ENCODE assay signal across 16 cellular contexts in the genomic region with DNA sequence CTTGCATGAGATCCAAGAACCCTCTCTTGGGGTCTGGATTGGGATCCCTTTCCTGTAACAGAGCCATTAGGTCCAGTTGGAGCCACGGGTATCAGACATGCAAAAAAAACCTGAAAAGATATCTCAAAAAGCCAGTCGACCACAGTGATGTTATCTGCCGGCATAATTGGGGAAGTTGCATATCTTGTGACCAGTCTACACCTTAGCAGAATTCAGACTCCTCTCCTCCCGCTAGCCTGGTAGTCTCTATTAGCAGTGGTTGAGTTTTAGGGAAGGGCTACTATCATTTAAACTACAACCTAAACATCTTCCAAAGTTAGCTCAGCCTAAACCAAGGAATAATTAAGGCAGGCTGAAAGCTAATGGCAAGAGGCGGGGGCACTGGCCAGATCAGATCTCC. TPM values are rescaled to one million over a fixed set of nuclear protein-coding genes. Genes with fewer than 3 reads are reported as not detected.
A peak's percentile ranks its signal among the peaks of the same experiment; 100 is the strongest.
DNase-seq lines count a peak whose midpoint lies in the region; ATAC-seq, FAIRE-seq and TF ChIP-seq lines count a peak whose summit lies in the region.
"Had no signal": no experiment of that assay in that cellular context is flagged by ENCODE, and none has a peak within 500 bp of the region (broad histone marks: within the 10 kb centered on the region; RNA-seq: fewer than 3 reads in every experiment).

No MANE protein-coding gene starts in this region.

- H3K36me3 ChIP-seq in K562 (ENCODE audit: control insufficient read depth, insufficient read depth, low read length) (no peaks in the 10 kb centered on the region), Caco-2 (ENCODE audit: control insufficient read depth, insufficient read depth, low read length) (no peaks in the 10 kb centered on the region)

- no peak overlapping the region for H3K4me2 ChIP-seq in K562 (ENCODE audit: insufficient read depth, low read length)
- H3K4me2 ChIP-seq: A549, GM23338 had no signal

- H3K4me1 Mint-ChIP-seq in Caco-2 (ENCODE audit: low read depth, unreplicated experiment): peaks cover 8% of the 10 kb centered on the region

- no peaks in the 10 kb centered on the region for H3K9me3 Mint-ChIP-seq in Caco-2 (ENCODE audit: unreplicated experiment)

- no peaks in the 10 kb centered on the region; a peak in 2 of 5 replicates for H3K27me3 ChIP-seq in K562 (ENCODE audit: control insufficient read depth in 2 of 2, insufficient read depth in 2 of 2, low read length in 2 of 2)
- no peaks in the 10 kb centered on the region for H3K27me3 ChIP-seq in Caco-2 (replicated peaks; ENCODE audit: control insufficient read depth, insufficient read depth, low read length)

- H3K9me3 ChIP-seq in K562 (replicated peaks; ENCODE audit: control insufficient read depth, insufficient read depth, low read depth, low read length) (no peaks in the 10 kb centered on the region), Caco-2 (no peaks in the 10 kb centered on the region)
- H3K9me3 ChIP-seq: A549 had no signal

- 0 out of 4 replicates have a peak overlapping the region, but pooled peaks of 1 of the 2 experiments have one; percentile 23 for H3K9ac ChIP-seq in K562 (ENCODE audit: insufficient read depth in 1 of 2, low read depth in 2 of 2, low read length in 2 of 2)

- TF ChIP-seq CTCF in NB4 (IDR thresholded peaks at IDR 0.05; ENCODE audit: low read depth, low read length) (no peak), K562 (IDR thresholded peaks at IDR 0.05 in 2 of 3, conservative IDR thresholded peaks at IDR 0.05 in 1 of 3; ENCODE audit: insufficient read depth in 2 of 3, low read depth in 1 of 3, low read length in 3 of 3) (no peak), Caco-2 (IDR thresholded peaks at IDR 0.05; ENCODE audit: insufficient read depth in 1 of 2, low read depth in 1 of 2, low read length in 1 of 2, severe bottlenecking in 1 of 2, unreplicated experiment in 1 of 2) (no peak)

- H2AFZ ChIP-seq in K562 (ENCODE audit: low read depth, low read length): no peak overlapping the region
- H2AFZ ChIP-seq: GM23338 had no signal

- FAIRE-seq in K562 (lab: Jason Lieb, UNC): no peak
- FAIRE-seq: A549, GM12891, HepG2 had no signal

- H3K36me3 Mint-ChIP-seq in Caco-2 (ENCODE audit: insufficient read depth, unreplicated experiment): no peaks in the 10 kb centered on the region
- H3K36me3 Mint-ChIP-seq: CD14-positive monocyte had no signal

- POLR2A ChIA-PET in K562 (lab: Yijun Ruan, JAX): interaction anchor here (0.6 to 1.1 kb wide), 2 partner anchors 12 to 1433 kb away, joined by 3 read pairs; no protein-coding TSS in a partner anchor
- POLR2A ChIA-PET in Caco-2 (lab: Charles Lee): no interaction called here

- no peak for TF ChIP-seq RAD21 in K562 (CRISPR knock-in tag; conservative IDR thresholded peaks at IDR 0.05 in 1 of 2, IDR thresholded peaks at IDR 0.05 in 1 of 2)

- intact Hi-C loops in K562 (cut with micrococcal nuclease) (no loop called here), Caco-2 (cut with micrococcal nuclease; ENCODE audit: unreplicated experiment) (no loop called here)

- in situ Hi-C loops in K562 (cut with MboI): no loop called here

- H3K9me1 ChIP-seq in K562 (ENCODE audit: control insufficient read depth, insufficient read depth, low read length): no peaks in the 10 kb centered on the region

- H3K4me3 Mint-ChIP-seq in Caco-2 (ENCODE audit: unreplicated experiment): no peak overlapping the region
- H3K4me3 Mint-ChIP-seq: CD14-positive monocyte; CD8-positive, alpha-beta T cell; GM23338 had no signal

- 8% methylated on average over 5 of the region's 5 CpGs for WGBS in K562 (ENCODE audit: insufficient coverage, low coverage, missing lambda C conversion rate)

- H3K4me3 ChIP-seq in NB4 (ENCODE audit: low read depth, low read length): no peak overlapping the region
- no peak overlapping the region for H3K4me3 ChIP-seq in K562
- no peak overlapping the region for H3K4me3 ChIP-seq in Caco-2 (ENCODE audit: low read depth, low read length)
- H3K4me3 ChIP-seq: A549, GM23338 had no signal

- CTCF ChIA-PET in K562 (lab: Yijun Ruan, JAX; ENCODE audit: low intra/inter-chr PET ratio): no interaction called here
- CTCF ChIA-PET in Caco-2 (lab: Charles Lee): no interaction called here

- no peaks in the 10 kb centered on the region for H3K79me2 ChIP-seq in K562 (ENCODE audit: control insufficient read depth, insufficient read depth, low read length)

- DNase-seq in Kasumi-1 (lab: John Stamatoyannopoulos, UW) (peak; percentile 17 to 35), NB4 (ENCODE audit: low read depth) (peak; percentile 55), K562 (ENCODE audit: extremely low read depth in 1 of 4, low spot score in 3 of 4) (peak in 1 of 4 experiments; percentile 44), mesenteric fat pad (ENCODE audit: low spot score) (no peak), Caco-2 (no peak)
- DNase-seq in stimulated activated CD4-positive, alpha-beta T cell treated with anti-CD3 and anti-CD28 coated beads, Interleukin-2, amount 100 ng/mL, for 48 hours: no peak
- DNase-seq: CD8-positive, alpha-beta T cell; COR-L47; DMS53; H7 had no signal

- no peak overlapping the region for H3K27ac Mint-ChIP-seq in Caco-2 (ENCODE audit: unreplicated experiment)
- H3K27ac Mint-ChIP-seq: CD8-positive, alpha-beta T cell; GM23338 had no signal

- BruUV-seq in K562 (replicated peaks; lab: Mats Ljungman, UMichigan) (no TSS peak), Caco-2 (replicated peaks; lab: Mats Ljungman, UMichigan) (no TSS peak)

- no peaks in the 10 kb centered on the region for H4K20me1 ChIP-seq in K562 (replicated peaks; ENCODE audit: control insufficient read depth, insufficient read depth, low read length)

- H3K27ac ChIP-seq in K562 (ENCODE audit: extremely low read depth, low read depth, low read length): no peak overlapping the region
- H3K27ac ChIP-seq: A549 had no signal

- peaks cover 5% of the 10 kb centered on the region for H3K27me3 Mint-ChIP-seq in Caco-2 (ENCODE audit: insufficient read depth, unreplicated experiment)

- peak; percentile 75; the same call in 1 of the 2 replicates for TF ChIP-seq EP300 in K562 (IDR thresholded peaks at IDR 0.05; ENCODE audit: low read length)

- ATAC-seq in K562 (peak; percentile 74), HG03442 (IDR thresholded peaks at IDR 0.05; ENCODE audit: unreplicated experiment) (no peak)
- ATAC-seq: A549; CD8-positive, alpha-beta T cell; HepG2 had no signal

- H3K4me1 ChIP-seq in K562 (replicated peaks in 1 of 2; ENCODE audit: control insufficient read depth in 2 of 2, insufficient read depth in 2 of 2, low read length in 2 of 2): peaks cover 6 to 9% of the 10 kb centered on the region in 2 experiments; a peak in 4 of 5 replicates
- H3K4me1 ChIP-seq in Caco-2: peaks cover 26% of the 10 kb centered on the region
- H3K4me1 ChIP-seq: A549 had no signal

- TF ChIP-seq POLR2A in NB4 (IDR thresholded peaks at IDR 0.05; ENCODE audit: extremely low read depth, insufficient read length) (no peak), K562 (conservative IDR thresholded peaks at IDR 0.05) (no peak)

TF ChIP-seq in K562, 482 proteins besides CTCF, POLR2A, EP300 and RAD21 (continues in another document):
- TF ChIP-seq POLR2AphosphoS5 (IDR thresholded peaks at IDR 0.05; ENCODE audit: control insufficient read depth, insufficient read depth, low read depth, low read length): no peak
- no peak for TF ChIP-seq LCOR (CRISPR knock-in tag; IDR thresholded peaks at IDR 0.05)
- no peak for TF ChIP-seq ETS2 (tag; IDR thresholded peaks at IDR 0.05; ENCODE audit: borderline replicate concordance, poor library complexity, severe bottlenecking)
- no peak for TF ChIP-seq GTF2A2 (tag; IDR thresholded peaks at IDR 0.05)
- TF ChIP-seq LEF1 (IDR thresholded peaks at IDR 0.05): no peak
- no peak for TF ChIP-seq CSDE1 (IDR thresholded peaks at IDR 0.05)
- no peak for TF ChIP-seq NELFE (IDR thresholded peaks at IDR 0.05; ENCODE audit: insufficient read depth, insufficient read length)
- no peak for TF ChIP-seq ZNF444 (CRISPR knock-in tag; IDR thresholded peaks at IDR 0.05)
- TF ChIP-seq, protein P1, sequence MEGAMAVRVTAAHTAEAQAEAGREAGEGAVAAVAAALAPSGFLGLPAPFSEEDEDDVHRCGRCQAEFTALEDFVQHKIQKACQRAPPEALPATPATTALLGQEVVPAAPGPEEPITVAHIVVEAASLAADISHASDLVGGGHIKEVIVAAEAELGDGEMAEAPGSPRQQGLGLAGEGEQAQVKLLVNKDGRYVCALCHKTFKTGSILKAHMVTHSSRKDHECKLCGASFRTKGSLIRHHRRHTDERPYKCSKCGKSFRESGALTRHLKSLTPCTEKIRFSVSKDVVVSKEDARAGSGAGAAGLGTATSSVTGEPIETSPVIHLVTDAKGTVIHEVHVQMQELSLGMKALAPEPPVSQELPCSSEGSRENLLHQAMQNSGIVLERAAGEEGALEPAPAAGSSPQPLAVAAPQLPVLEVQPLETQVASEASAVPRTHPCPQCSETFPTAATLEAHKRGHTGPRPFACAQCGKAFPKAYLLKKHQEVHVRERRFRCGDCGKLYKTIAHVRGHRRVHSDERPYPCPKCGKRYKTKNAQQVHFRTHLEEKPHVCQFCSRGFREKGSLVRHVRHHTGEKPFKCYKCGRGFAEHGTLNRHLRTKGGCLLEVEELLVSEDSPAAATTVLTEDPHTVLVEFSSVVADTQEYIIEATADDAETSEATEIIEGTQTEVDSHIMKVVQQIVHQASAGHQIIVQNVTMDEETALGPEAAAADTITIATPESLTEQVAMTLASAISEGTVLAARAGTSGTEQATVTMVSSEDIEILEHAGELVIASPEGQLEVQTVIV (CRISPR knock-in tag; IDR thresholded peaks at IDR 0.05; ENCODE audit: borderline replicate concordance): no peak
- TF ChIP-seq SMAD1 (IDR thresholded peaks at IDR 0.05; ENCODE audit: low read depth, low read length, partially characterized antibody): no peak

RNA-seq across cellular contexts. Expression of gene PSMD7, which starts 16.2 kb away (rescaled TPM):
- 56.8 and 81.4 TPM in 2 replicates for total RNA-seq in K562 (2011; cell fraction: chromatin; rRNA removed; ENCODE audit: low replicate concordance)
- 55.3 and 57.0 TPM in 2 replicates for total RNA-seq in K562 (2011; cell fraction: nucleolus; rRNA removed)
- total RNA-seq in K562 (2011; cell fraction: nucleoplasm; rRNA removed): 67.5 and 79.8 TPM in 2 replicates
- total RNA-seq in K562 (2014; rRNA removed) (114 and 115 TPM in 2 replicates), K562 (2014; rRNA removed; fragmentation: Illumina TruSeq; extraction: Trizol) (144 and 152 TPM in 2 replicates), K562 (2015; rRNA removed; fragmentation: Illumina TruSeq; extraction: Trizol) (160 TPM in 2 replicates), K562 (2021) (148 and 156 TPM in 2 replicates), mesenteric fat pad (86.5 TPM), Caco-2 (2022) (182 and 191 TPM in 2 replicates)
- polyA plus RNA-seq in K562 (2011; rRNA removed) (142 and 199 TPM in 2 replicates), K562 (2014; fragmentation: Illumina TruSeq; extraction: Trizol) (226 and 227 TPM in 2 replicates), K562 (2014; fragmentation: Nextera tagmentation; extraction: Ambion mirVana) (100 to 1,000 TPM; 100 to 142 TPM), K562 (2014; rRNA removed) (162 and 164 TPM in 2 replicates)
- polyA plus RNA-seq in K562 (2011; cell fraction: cytosol; rRNA removed): 88.7 and 96.3 TPM in 2 replicates
- 85.1 and 99.5 TPM in 2 replicates for polyA plus RNA-seq in K562 (2011; cell fraction: nucleus; rRNA removed)
- 144 and 182 TPM in 2 replicates for polyA plus RNA-seq in K562 (2012)
- polyA minus RNA-seq in K562 (2011; rRNA and poly(A)+ RNA removed): 191 and 239 TPM in 2 replicates
- polyA minus RNA-seq in K562 (2011; cell fraction: cytosol; rRNA and poly(A)+ RNA removed): 48.9 and 62.5 TPM in 2 replicates
- 44.7 and 87.3 TPM in 2 replicates for polyA minus RNA-seq in K562 (2011; cell fraction: nucleus; rRNA and poly(A)+ RNA removed)

Comparison
In these comparisons a context has a peak if more than half of its experiments do, and no peak if none do; other contexts are left out.
1. DNase-seq: peak in Kasumi-1 (2 of 2) and NB4 (single experiment); none in stimulated activated CD4-positive, alpha-beta T cell treated with anti-CD3 and anti-CD28 coated beads, Interleukin-2, amount 100 ng/mL, for 48 hours (0 of 2), mesenteric fat pad (single experiment) and Caco-2 (0 of 2).